Comparison of ENCODE assay signal across 8 cellular contexts in genomic region chr10:87094373-87095240, GRCh38. TPM values are rescaled to one million over a fixed set of nuclear protein-coding genes. Genes with fewer than 3 reads are reported as not detected.
DNase-seq lines count a peak whose midpoint lies in the region; ATAC-seq and TF ChIP-seq lines count a peak whose summit lies in the region.

TSS of gene GLUD1 (minus strand) at chr10:87094843. CDS start at chr10:87094769, 74 bp downstream.
TSS of gene SHLD2 (plus strand) at chr10:87095206. CDS start at chr10:87151355, 56,149 bp downstream.

- no peaks in the 10 kb centered on the region for H3K9me3 Mint-ChIP-seq in activated CD8-positive, alpha-beta T cell treated with anti-CD3 and anti-CD28 coated beads for 36 hours

- H3K4me1 Mint-ChIP-seq in activated CD8-positive, alpha-beta T cell treated with anti-CD3 and anti-CD28 coated beads for 36 hours (ENCODE audit: low read depth), result peaks cover 48% of the 10 kb centered on the region

- no peaks in the 10 kb centered on the region for H3K27me3 ChIP-seq in BLaER1 treated with 17β-estradiol and CSF1 and Interleukin-3, amounts not matched to agents 10 nM and 100 nM
- H3K27me3 ChIP-seq in ectodermal cell (ENCODE audit: control insufficient read depth, insufficient read depth, low read length, poor library complexity, severe bottlenecking) (no peaks in the 10 kb centered on the region), lower lobe of right lung (ENCODE audit: low read depth) (no peaks in the 10 kb centered on the region)

- intact Hi-C loops in activated CD8-positive, alpha-beta T cell treated with anti-CD3 and anti-CD28 coated beads for 36 hours (cut with micrococcal nuclease), result no loop called here
- intact Hi-C loops in lower lobe of right lung (cut with DNase I), result no loop called here

- DNase-seq in GM19238 (ENCODE audit: insufficient read length, low spot score), result peak; percentile 82
- DNase-seq in NCI-H748 treated with DMSO at 0.1 percent for 48 hours (lab: John Stamatoyannopoulos, UW), result peak; percentile 55
- peak; percentile 92 for DNase-seq in activated CD8-positive, alpha-beta T cell treated with anti-CD3 and anti-CD28 coated beads for 36 hours
- DNase-seq in lower lobe of right lung, result peak; percentile 97
- peak; percentile 74 to 79 (median 77) for DNase-seq in stimulated activated CD4-positive, alpha-beta T cell treated with anti-CD3 and anti-CD28 coated beads, TNF-alpha, amount 100 ng/mL, for 4 hours (ENCODE audit: low read depth in 3 of 3)

- peaks cover 40 to 47% (median 44%) of the 10 kb centered on the region in 11 experiments; a peak in 21 of 22 replicates for H4K20me1 ChIP-seq in BLaER1 treated with 17β-estradiol and CSF1 and Interleukin-3, amounts not matched to agents 10 nM and 100 nM

- peak within 1 kb of the TSS; percentile 96 for H3K27ac Mint-ChIP-seq in activated CD8-positive, alpha-beta T cell treated with anti-CD3 and anti-CD28 coated beads for 36 hours

- peaks cover 0 to 17% (median 11%) of the 10 kb centered on the region in 11 experiments; a peak in 17 of 22 replicates for H3K9me3 ChIP-seq in BLaER1 treated with 17β-estradiol and CSF1 and Interleukin-3, amounts not matched to agents 10 nM and 100 nM (replicated peaks in 1 of 11)
- no peaks in the 10 kb centered on the region for H3K9me3 ChIP-seq in ectodermal cell (ENCODE audit: control insufficient read depth, low read length)
- H3K9me3 ChIP-seq in lower lobe of right lung, result no peaks in the 10 kb centered on the region

- H3K36me3 ChIP-seq in BLaER1 treated with 17β-estradiol and CSF1 and Interleukin-3, amounts not matched to agents 10 nM and 100 nM, result peaks cover 27 to 55% (median 41%) of the 10 kb centered on the region in 11 experiments
- H3K36me3 ChIP-seq in ectodermal cell (ENCODE audit: control insufficient read depth, insufficient read depth, low read length) (no peaks in the 10 kb centered on the region), lower lobe of right lung (peaks cover 3% of the 10 kb centered on the region)

- H3K27ac ChIP-seq in BLaER1 treated with 17β-estradiol and CSF1 and Interleukin-3, amounts not matched to agents 10 nM and 100 nM, result peak within 1 kb of the TSS; percentile 94 to 99 (median 97)
- peak within 1 kb of the TSS; percentile 83 for H3K27ac ChIP-seq in ectodermal cell (ENCODE audit: insufficient read depth, low read depth, low read length, poor library complexity, severe bottlenecking)
- H3K27ac ChIP-seq in lower lobe of right lung, result peak within 1 kb of the TSS; percentile 97

- H3K4me3 Mint-ChIP-seq in activated CD8-positive, alpha-beta T cell treated with anti-CD3 and anti-CD28 coated beads for 36 hours, result peak within 1 kb of the TSS; percentile 96

- H3K4me3 ChIP-seq in BLaER1 treated with 17β-estradiol and CSF1 and Interleukin-3, amounts not matched to agents 10 nM and 100 nM, result peak within 1 kb of the TSS; percentile 72 to 93 (median 84)
- H3K4me3 ChIP-seq in ectodermal cell (ENCODE audit: insufficient read depth, low read depth, low read length) (peak within 1 kb of the TSS; percentile 66), lower lobe of right lung (peak within 1 kb of the TSS; percentile 78)

- peak within 1 kb of the TSS; percentile 94 to 99 (median 97) for H3K9ac ChIP-seq in BLaER1 treated with 17β-estradiol and CSF1 and Interleukin-3, amounts not matched to agents 10 nM and 100 nM

- peak within 1 kb of the TSS; percentile 90 to 99 (median 96) for H3K4me2 ChIP-seq in BLaER1 treated with 17β-estradiol and CSF1 and Interleukin-3, amounts not matched to agents 10 nM and 100 nM

- ATAC-seq in HG03439 (IDR thresholded peaks at IDR 0.05; ENCODE audit: unreplicated experiment) (peak; percentile 67), lower lobe of right lung (peak; percentile 85 to 94)
- ATAC-seq in activated CD8-positive, alpha-beta T cell treated with anti-CD3 and anti-CD28 coated beads for 36 hours, result peak; percentile 77

- H3K27me3 Mint-ChIP-seq in activated CD8-positive, alpha-beta T cell treated with anti-CD3 and anti-CD28 coated beads for 36 hours, result no peaks in the 10 kb centered on the region

- CTCF ChIA-PET in activated CD8-positive, alpha-beta T cell treated with anti-CD3 and anti-CD28 coated beads for 36 hours (lab: Charles Lee), result interaction anchor here (1.2 to 1.3 kb wide), 2 partner anchors 10 to 128 kb away, joined by 3 read pairs; no protein-coding TSS in a partner anchor

- no peak for TF ChIP-seq CTCF in activated CD8-positive, alpha-beta T cell treated with anti-CD3 and anti-CD28 coated beads for 36 hours (IDR thresholded peaks at IDR 0.05)
- no peak for TF ChIP-seq CTCF in lower lobe of right lung (IDR thresholded peaks at IDR 0.05)

- WGBS in ectodermal cell, 2 experiments, result 1% methylated on average over 97 to 112 of the region's 112 CpGs

- H3K36me3 Mint-ChIP-seq in activated CD8-positive, alpha-beta T cell treated with anti-CD3 and anti-CD28 coated beads for 36 hours (ENCODE audit: low read depth), result peaks cover 40% of the 10 kb centered on the region

- POLR2A ChIA-PET in activated CD8-positive, alpha-beta T cell treated with anti-CD3 and anti-CD28 coated beads for 36 hours (lab: Charles Lee), result interaction anchor here (1.0 to 2.7 kb wide), 3 partner anchors 10 to 156 kb away, joined by 3 to 12 read pairs (median 6); no protein-coding TSS in a partner anchor

- H3K4me1 ChIP-seq in BLaER1 treated with 17β-estradiol and CSF1 and Interleukin-3, amounts not matched to agents 10 nM and 100 nM, result peaks cover 27 to 51% (median 45%) of the 10 kb centered on the region in 10 experiments
- H3K4me1 ChIP-seq in ectodermal cell (ENCODE audit: control insufficient read depth, insufficient read depth, low read length) (peaks cover 15% of the 10 kb centered on the region), lower lobe of right lung (peaks cover 35% of the 10 kb centered on the region)

RNA-seq across cellular contexts. Expression of gene GLUD1, which starts in this region (rescaled TPM):
- 100 to 1,000 TPM in 1 of 2 experiments, 10 to 100 TPM in 1; 94.2 to 101 TPM for total RNA-seq in activated CD8-positive, alpha-beta T cell treated with anti-CD3 and anti-CD28 coated beads for 36 hours
- 102 TPM for polyA plus RNA-seq in ectodermal cell (2013, experiment 1 of 4)
- polyA plus RNA-seq in ectodermal cell (2013, experiment 2 of 4), result 101 TPM
- polyA plus RNA-seq in ectodermal cell (2013, experiment 3 of 4), result 79.2 TPM
- polyA plus RNA-seq in ectodermal cell (2013, experiment 4 of 4), result 86.2 TPM
- 125 TPM for total RNA-seq in lower lobe of right lung

RNA-seq across cellular contexts. Expression of gene SHLD2, which starts in this region (rescaled TPM):
- total RNA-seq in activated CD8-positive, alpha-beta T cell treated with anti-CD3 and anti-CD28 coated beads for 36 hours, result 10 to 100 TPM; 32.3 to 33.1 TPM
- polyA plus RNA-seq in ectodermal cell (2013, experiment 1 of 4), result 27.9 TPM
- polyA plus RNA-seq in ectodermal cell (2013, experiment 2 of 4), result 25.9 TPM
- 19.2 TPM for polyA plus RNA-seq in ectodermal cell (2013, experiment 3 of 4)
- polyA plus RNA-seq in ectodermal cell (2013, experiment 4 of 4), result 20.8 TPM
- 23.2 TPM for total RNA-seq in lower lobe of right lung

Comparison
In these comparisons a context has a peak if more than half of its experiments do, and no peak if none do; other contexts are left out.
1. Peak in every context shown above with its lines: DNase-seq, ATAC-seq, H3K4me3 ChIP-seq and H3K27ac ChIP-seq.